20 cellular contexts compared by ENCODE assay signal in the genomic region with DNA sequence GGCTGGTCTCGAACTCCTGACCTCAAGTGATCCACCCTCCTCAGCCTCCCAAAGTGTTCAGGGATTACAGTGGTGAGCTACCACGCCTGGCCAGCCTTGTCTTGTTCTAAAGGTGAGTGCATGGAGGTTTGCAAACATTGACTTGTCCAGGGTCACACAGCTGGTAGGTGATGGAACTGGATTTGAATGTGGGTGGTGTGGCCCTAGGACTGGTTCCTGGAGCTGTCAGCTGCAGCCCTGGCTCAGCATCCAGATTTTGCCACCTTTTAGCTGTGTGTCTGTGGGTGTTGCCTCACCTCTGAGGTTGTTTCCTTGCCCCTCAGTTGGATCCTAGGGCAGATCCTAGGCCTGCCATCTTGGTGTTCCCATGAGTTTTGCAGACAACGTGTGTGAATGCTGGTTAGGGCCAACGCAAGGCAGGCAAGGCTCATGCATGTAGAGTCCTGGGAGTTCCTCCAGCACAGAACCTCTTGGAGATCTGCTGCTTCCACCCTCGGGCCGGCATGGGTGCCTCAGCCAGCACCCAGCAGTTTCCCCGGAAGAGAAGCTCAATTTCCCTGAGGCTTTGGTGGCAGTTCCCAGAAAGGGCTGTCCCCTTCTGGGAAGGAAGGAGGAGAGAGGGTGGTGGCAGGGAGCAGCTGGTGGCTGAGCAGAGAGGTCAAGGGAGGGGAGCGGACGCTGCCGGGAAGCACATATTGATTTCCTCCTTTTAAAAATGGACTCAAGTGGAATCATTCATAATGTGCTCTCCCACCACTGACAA.
DNase-seq lines count a peak whose midpoint lies in the region; ATAC-seq and TF ChIP-seq lines count a peak whose summit lies in the region.
"Had no signal": no experiment of that assay in that cellular context is flagged by ENCODE, and none has a peak within 500 bp of the region (broad histone marks: within the 10 kb centered on the region; RNA-seq: fewer than 3 reads in every experiment).

No MANE protein-coding gene starts in this region.

- ATAC-seq in lower lobe of right lung (peak in 1 of 2 donors; percentile 5), HG03442 (IDR thresholded peaks at IDR 0.05; ENCODE audit: unreplicated experiment) (no peak)
- ATAC-seq: activated T-cell treated with anti-CD3 and anti-CD28 coated beads, Interleukin-2, amount 50 U/mL, for 4 hours; effector memory CD8-positive, alpha-beta T cell had no signal

- TF ChIP-seq CTCF in lower lobe of right lung (IDR thresholded peaks at IDR 0.05) = no peak
- TF ChIP-seq CTCF in stomach (IDR thresholded peaks at IDR 0.05) = no peak
- TF ChIP-seq CTCF in esophagus squamous epithelium (IDR thresholded peaks at IDR 0.05) = no peak

- no peaks in the 10 kb centered on the region for H3K9me3 ChIP-seq in lower lobe of right lung
- no peaks in the 10 kb centered on the region for H3K9me3 ChIP-seq in stomach
- H3K9me3 ChIP-seq in esophagus squamous epithelium = no peaks in the 10 kb centered on the region
- H3K9me3 ChIP-seq: adrenal gland, BE2C, HAP-1, thyroid gland had no signal

- TF ChIP-seq EP300 in stomach (IDR thresholded peaks at IDR 0.05) = no peak

- no peaks in the 10 kb centered on the region for H3K27me3 ChIP-seq in lower lobe of right lung (ENCODE audit: low read depth)
- no peaks in the 10 kb centered on the region for H3K27me3 ChIP-seq in stomach
- no peaks in the 10 kb centered on the region for H3K27me3 ChIP-seq in esophagus squamous epithelium
- H3K27me3 ChIP-seq: adrenal gland, BE2C, thyroid gland had no signal

- H3K4me1 ChIP-seq in lower lobe of right lung (peaks cover 31% of the 10 kb centered on the region), stomach (peaks cover 17 to 25% (median 22%) of the 10 kb centered on the region in 4 donors), esophagus squamous epithelium (peaks cover 6 to 30% (median 7%) of the 10 kb centered on the region in 3 donors)

- intact Hi-C loops in lower lobe of right lung (cut with DNase I) (no loop called here), stomach (cut with DNase I; ENCODE audit: low total_unique reads) (no loop called here), esophagus squamous epithelium (cut with DNase I) (no loop called here)

- 72 to 80% (median 77%) methylated on average over 10 of the region's 10 CpGs for WGBS in stomach, 5 donors
- 60 to 89% methylated on average over 3 to 5 of the region's 10 CpGs for WGBS in esophagus squamous epithelium, 2 donors

- DNase-seq in DMS153 (lab: John Stamatoyannopoulos, UW) (peak; percentile 4), DMS153 treated with DMSO at 0.1 percent for 48 hours (lab: John Stamatoyannopoulos, UW; ENCODE audit: unreplicated experiment) (no peak), lower lobe of right lung (no peak), stomach (peak; percentile 13), NCI-H524 (lab: John Stamatoyannopoulos, UW) (no peak), esophagus squamous epithelium (lab: John Stamatoyannopoulos, UW) (no peak)
- DNase-seq in activated CD8-positive, alpha-beta memory T cell treated with anti-CD3 and anti-CD28 coated beads, Interleukin-2, amount 50 U/mL, for 48 hours = peak; percentile 37
- DNase-seq: activated T-cell treated with anti-CD3 and anti-CD28 coated beads, Interleukin-2, amount 50 U/mL, for 4 hours; BE2C; caudate nucleus; DMS53; effector memory CD8-positive, alpha-beta T cell; NCI-H1417 treated with DMSO at 0.1 percent for 48 hours; NCI-H2171; thyroid gland had no signal

- H3K36me3 ChIP-seq in lower lobe of right lung (no peaks in the 10 kb centered on the region), stomach (no peaks in the 10 kb centered on the region), esophagus squamous epithelium (no peaks in the 10 kb centered on the region)
- H3K36me3 ChIP-seq: adrenal gland, BE2C, HAP-1, thyroid gland had no signal

- TF ChIP-seq POLR2A in stomach (IDR thresholded peaks at IDR 0.05) = no peak
- TF ChIP-seq POLR2A in esophagus squamous epithelium (IDR thresholded peaks at IDR 0.05) = no peak

- H3K4me3 ChIP-seq in lower lobe of right lung (no peak overlapping the region), stomach (no peak overlapping the region), esophagus squamous epithelium (no peak overlapping the region)
- H3K4me3 ChIP-seq: adrenal gland, HAP-1, smooth muscle cell, thyroid gland had no signal

- H3K27ac ChIP-seq in lower lobe of right lung (peak overlapping the region; percentile 18), stomach (no peak overlapping the region), esophagus squamous epithelium (peak overlapping the region in 2 of 4 donors; percentile 21 to 39)
- H3K27ac ChIP-seq: 22Rv1, thyroid gland had no signal

Comparison
In these comparisons a context has a peak if more than half of its experiments do, and no peak if none do; other contexts are left out.
1. DNase-seq: peak in DMS153 (single experiment), activated CD8-positive, alpha-beta memory T cell treated with anti-CD3 and anti-CD28 coated beads, Interleukin-2, amount 50 U/mL, for 48 hours (single experiment) and stomach (single experiment); none in DMS153 treated with DMSO at 0.1 percent for 48 hours (single experiment), lower lobe of right lung (single experiment), NCI-H524 (0 of 2) and esophagus squamous epithelium (single experiment).